Comparison of ENCODE assay signal across 13 cellular contexts in genomic region chr10:109880886-109881467, GRCh38. TPM values are rescaled to one million over a fixed set of nuclear protein-coding genes. Genes with fewer than 3 reads are reported as not detected.
A peak's percentile ranks its signal among the peaks of the same experiment; 100 is the strongest.
DNase-seq lines count a peak whose midpoint lies in the region; ATAC-seq and TF ChIP-seq lines count a peak whose summit lies in the region.
"Had no signal": no experiment of that assay in that cellular context is flagged by ENCODE, and none has a peak within 500 bp of the region (broad histone marks: within the 10 kb centered on the region; RNA-seq: fewer than 3 reads in every experiment).

No MANE protein-coding gene starts in this region.

- ATAC-seq in GM18858 (IDR thresholded peaks at IDR 0.05; ENCODE audit: unreplicated experiment) (peak; percentile 64), GM21529 (IDR thresholded peaks at IDR 0.05; ENCODE audit: unreplicated experiment) (peak; percentile 74), HG03108 (IDR thresholded peaks at IDR 0.05; ENCODE audit: unreplicated experiment) (peak; percentile 79)

- H3K4me3 Mint-ChIP-seq in endodermal cell = no peak overlapping the region
- H3K4me3 Mint-ChIP-seq: brain had no signal

- TF ChIP-seq CTCF in endodermal cell (conservative IDR thresholded peaks at IDR 0.05) = no peak

- DNase-seq in endodermal cell (peak; percentile 26), ecto neural progenitor cell (ENCODE audit: low spot score) (no peak), AG08395 (ENCODE audit: low spot score) (no peak), NCI-H446 (lab: John Stamatoyannopoulos, UW) (no peak), DMS53 treated with DMSO at 0.1 percent for 48 hours (lab: John Stamatoyannopoulos, UW; ENCODE audit: unreplicated experiment) (no peak)
- DNase-seq: erythroblast, midbrain had no signal

- H3K36me3 Mint-ChIP-seq in endodermal cell (ENCODE audit: low read depth) = peaks cover 40% of the 10 kb centered on the region

- H3K4me1 ChIP-seq in endodermal cell (ENCODE audit: control insufficient read depth, insufficient read depth, low read length) = peaks cover 7% of the 10 kb centered on the region

- H3K9me3 Mint-ChIP-seq in endodermal cell = no peaks in the 10 kb centered on the region
- H3K9me3 Mint-ChIP-seq: brain had no signal

- H3K9me3 ChIP-seq in endodermal cell (ENCODE audit: control insufficient read depth, low read length) = no peaks in the 10 kb centered on the region
- H3K9me3 ChIP-seq: thoracic aorta had no signal

- H3K4me1 Mint-ChIP-seq in endodermal cell = peaks cover 9% of the 10 kb centered on the region

- H3K27ac Mint-ChIP-seq in endodermal cell = no peak overlapping the region
- H3K27ac Mint-ChIP-seq: brain had no signal

- 82 to 93% methylated on average over 5 to 8 of the region's 8 CpGs for WGBS in endodermal cell (ENCODE audit: insufficient coverage in 1 of 2, insufficient read length in 1 of 2), 2 experiments

- H3K27ac ChIP-seq in endodermal cell (ENCODE audit: low read depth, low read length) = no peak overlapping the region
- H3K27ac ChIP-seq: RWPE1, thoracic aorta had no signal

- no peaks in the 10 kb centered on the region for H3K27me3 Mint-ChIP-seq in endodermal cell (ENCODE audit: insufficient read depth)
- H3K27me3 Mint-ChIP-seq: brain had no signal

- no peak overlapping the region for H3K9ac ChIP-seq in endodermal cell (ENCODE audit: extremely low read depth, low read length, poor library complexity, severe bottlenecking)

- no peak overlapping the region for H3K4me3 ChIP-seq in endodermal cell (ENCODE audit: low read length)
- H3K4me3 ChIP-seq: thoracic aorta had no signal

- H3K36me3 ChIP-seq in endodermal cell (ENCODE audit: control insufficient read depth, insufficient read depth, low read length) = peaks cover 63% of the 10 kb centered on the region

- no peaks in the 10 kb centered on the region for H3K27me3 ChIP-seq in endodermal cell (ENCODE audit: control insufficient read depth, insufficient read depth, low read length, poor library complexity, severe bottlenecking)

RNA-seq across cellular contexts. Expression of gene XPNPEP1, which starts 42.3 kb away (rescaled TPM):
- 10 to 100 TPM; 39.2 to 50.2 TPM for total RNA-seq in endodermal cell
- 54.5 TPM for polyA plus RNA-seq in endodermal cell (2013, experiment 1 of 2)
- polyA plus RNA-seq in endodermal cell (2013, experiment 2 of 2) = 51.2 TPM
